In genomic region chr7:139647085-139647484, GRCh38 we compare ENCODE assay signal across 9 cellular contexts.
DNase-seq lines count a peak whose midpoint lies in the region; ATAC-seq, FAIRE-seq and TF ChIP-seq lines count a peak whose summit lies in the region.
"Had no signal": no experiment of that assay in that cellular context is flagged by ENCODE, and none has a peak within 500 bp of the region (broad histone marks: within the 10 kb centered on the region; RNA-seq: fewer than 3 reads in every experiment).

No MANE protein-coding gene starts in this region.

- DNase-seq in GM12891 (ENCODE audit: insufficient read length, low spot score): no peak
- no peak for DNase-seq in naive thymus-derived CD8-positive, alpha-beta T cell
- DNase-seq in NCI-H2107 (lab: John Stamatoyannopoulos, UW): no peak
- DNase-seq in HUDEP-2 (lab: John Stamatoyannopoulos, UW; ENCODE audit: unreplicated experiment in 76 of 76): no peak
- no peak for DNase-seq in NCI-H1930 (lab: John Stamatoyannopoulos, UW)
- DNase-seq in amygdala (lab: John Stamatoyannopoulos, UW): no peak
- DNase-seq: DMS 273 treated with DMSO at 0.1 percent for 48 hours had no signal

- no peak for TF ChIP-seq POLR2A in GM12891 (IDR thresholded peaks at IDR 0.05; ENCODE audit: low read depth, low read length)

- H3K4me3 Mint-ChIP-seq in activated T-helper 17 cell treated with anti-CD3 and anti-CD28 coated beads, Interleukin-2, amount 50 U/mL, for 72 hours: peak overlapping the region; percentile 79
- peak overlapping the region in 3 of 10 donors; percentile 10 to 59 (median 30) for H3K4me3 Mint-ChIP-seq in naive thymus-derived CD8-positive, alpha-beta T cell

- peaks cover 51 to 82% (median 62%) of the 10 kb centered on the region in 10 experiments for H3K4me1 ChIP-seq in BLaER1 treated with 17β-estradiol and CSF1 and Interleukin-3, amounts not matched to agents 10 nM and 100 nM

- H3K36me3 ChIP-seq in BLaER1 treated with 17β-estradiol and CSF1 and Interleukin-3, amounts not matched to agents 10 nM and 100 nM: peaks cover 17 to 60% (median 51%) of the 10 kb centered on the region in 11 experiments; a peak in 21 of 22 replicates

- H4K20me1 ChIP-seq in BLaER1 treated with 17β-estradiol and CSF1 and Interleukin-3, amounts not matched to agents 10 nM and 100 nM: peaks cover 0 to 97% (median 42%) of the 10 kb centered on the region in 11 experiments; a peak in 17 of 22 replicates

- peak overlapping the region; percentile 90 for H3K27ac Mint-ChIP-seq in activated T-helper 17 cell treated with anti-CD3 and anti-CD28 coated beads, Interleukin-2, amount 50 U/mL, for 72 hours
- H3K27ac Mint-ChIP-seq in naive thymus-derived CD8-positive, alpha-beta T cell: peak overlapping the region in 9 of 10 donors; percentile 16 to 94 (median 76)

- no peaks in the 10 kb centered on the region for H3K27me3 ChIP-seq in BLaER1 treated with 17β-estradiol and CSF1 and Interleukin-3, amounts not matched to agents 10 nM and 100 nM

- peaks cover 31% of the 10 kb centered on the region for H3K36me3 Mint-ChIP-seq in activated T-helper 17 cell treated with anti-CD3 and anti-CD28 coated beads, Interleukin-2, amount 50 U/mL, for 72 hours (ENCODE audit: low read depth)
- H3K36me3 Mint-ChIP-seq in naive thymus-derived CD8-positive, alpha-beta T cell: peaks cover 0 to 4% (median 2%) of the 10 kb centered on the region in 3 donors

- peak overlapping the region in 5 of 11 experiments; percentile 8 to 67 (median 34); a peak in 3 of 22 replicates for H3K27ac ChIP-seq in BLaER1 treated with 17β-estradiol and CSF1 and Interleukin-3, amounts not matched to agents 10 nM and 100 nM

- H3K27me3 Mint-ChIP-seq in activated T-helper 17 cell treated with anti-CD3 and anti-CD28 coated beads, Interleukin-2, amount 50 U/mL, for 72 hours: no peaks in the 10 kb centered on the region
- no peaks in the 10 kb centered on the region for H3K27me3 Mint-ChIP-seq in naive thymus-derived CD8-positive, alpha-beta T cell

- H3K4me1 Mint-ChIP-seq in activated T-helper 17 cell treated with anti-CD3 and anti-CD28 coated beads, Interleukin-2, amount 50 U/mL, for 72 hours: peaks cover 38% of the 10 kb centered on the region
- H3K4me1 Mint-ChIP-seq in naive thymus-derived CD8-positive, alpha-beta T cell: peaks cover 37 to 80% (median 77%) of the 10 kb centered on the region in 4 donors

- H3K4me2 ChIP-seq in BLaER1 treated with 17β-estradiol and CSF1 and Interleukin-3, amounts not matched to agents 10 nM and 100 nM: peak overlapping the region; percentile 35 to 97 (median 83); a peak in 20 of 22 replicates

- POLR2A ChIA-PET in naive thymus-derived CD8-positive, alpha-beta T cell (lab: Charles Lee): interaction anchor here (0.6 to 1.0 kb wide), 3 partner anchors 13 to 657 kb away, joined by 3 to 5 read pairs (median 3); no protein-coding TSS in a partner anchor

- H3K9me3 Mint-ChIP-seq in activated T-helper 17 cell treated with anti-CD3 and anti-CD28 coated beads, Interleukin-2, amount 50 U/mL, for 72 hours: no peaks in the 10 kb centered on the region
- no peaks in the 10 kb centered on the region for H3K9me3 Mint-ChIP-seq in naive thymus-derived CD8-positive, alpha-beta T cell

- H3K9me3 ChIP-seq in BLaER1 treated with 17β-estradiol and CSF1 and Interleukin-3, amounts not matched to agents 10 nM and 100 nM (replicated peaks in 1 of 11): no peaks in the 10 kb centered on the region

- ATAC-seq in activated T-helper 17 cell treated with anti-CD3 and anti-CD28 coated beads, Interleukin-2, amount 50 U/mL, for 72 hours (replicated peaks): peak; percentile 49
- no peak for ATAC-seq in naive thymus-derived CD8-positive, alpha-beta T cell

- H3K9ac ChIP-seq in BLaER1 treated with 17β-estradiol and CSF1 and Interleukin-3, amounts not matched to agents 10 nM and 100 nM: no peak overlapping the region

- no peak overlapping the region for H3K4me3 ChIP-seq in BLaER1 treated with 17β-estradiol and CSF1 and Interleukin-3, amounts not matched to agents 10 nM and 100 nM

- FAIRE-seq in GM12891 (lab: Jason Lieb, UNC): peak; percentile 54

TF ChIP-seq in GM12891, 5 proteins besides CTCF, POLR2A, EP300 and RAD21:
- 0 out of 2 replicates have a peak, but pooled peaks have one; percentile 1 for TF ChIP-seq SPI1 (IDR thresholded peaks at IDR 0.05; ENCODE audit: low read depth, low read length)
- TF ChIP-seq POLR2AphosphoS5 (IDR thresholded peaks at IDR 0.05; ENCODE audit: low read depth, low read length): no peak
- TF ChIP-seq TAF1 (IDR thresholded peaks at IDR 0.05; ENCODE audit: low read depth, low read length): no peak
TF ChIP-seq in GM12891: peak in this region for 1.
